ENCODE assay signal across 1 cellular context in genomic region chr14:20332946-20333782, GRCh38.
A peak's percentile ranks its signal among the peaks of the same experiment; 100 is the strongest.
TF ChIP-seq lines count a peak whose summit lies in the region.

A gene with protein sequence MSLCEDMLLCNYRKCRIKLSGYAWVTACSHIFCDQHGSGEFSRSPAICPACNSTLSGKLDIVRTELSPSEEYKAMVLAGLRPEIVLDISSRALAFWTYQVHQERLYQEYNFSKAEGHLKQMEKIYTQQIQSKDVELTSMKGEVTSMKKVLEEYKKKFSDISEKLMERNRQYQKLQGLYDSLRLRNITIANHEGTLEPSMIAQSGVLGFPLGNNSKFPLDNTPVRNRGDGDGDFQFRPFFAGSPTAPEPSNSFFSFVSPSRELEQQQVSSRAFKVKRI (minus strand): TSS chr14:20333279. CDS start chr14:20316523, 16,756 bp downstream.

TF ChIP-seq in HepG2, 621 proteins besides CTCF, POLR2A, EP300 and RAD21 (continued from another document and continues in another):
- TF ChIP-seq BCLAF1 (IDR thresholded peaks at IDR 0.05) (no peak), PITX1 (CRISPR knock-in tag; IDR thresholded peaks at IDR 0.05) (peak; percentile 76; the same call in 1 of the 2 replicates), ZSCAN12 (CRISPR knock-in tag; IDR thresholded peaks at IDR 0.05) (0 out of 2 replicates have a peak, but pooled peaks have one; percentile 48), GLI4 (CRISPR knock-in tag; IDR thresholded peaks at IDR 0.05; ENCODE audit: borderline replicate concordance) (peak; percentile 50; the same call in 1 of the 2 replicates), ZSCAN30 (CRISPR knock-in tag; IDR thresholded peaks at IDR 0.05) (no peak), RCOR2 (CRISPR knock-in tag; IDR thresholded peaks at IDR 0.05) (peak; percentile 37; the same call in 1 of the 2 replicates), HDAC1 (CRISPR knock-in tag; IDR thresholded peaks at IDR 0.05) (peak; percentile 68), ZNF296 (CRISPR knock-in tag; conservative IDR thresholded peaks at IDR 0.05) (no peak), ZNF83 (CRISPR knock-in tag; IDR thresholded peaks at IDR 0.05; ENCODE audit: borderline replicate concordance) (0 out of 2 replicates have a peak, but pooled peaks have one; percentile 46), SMARCC2 (IDR thresholded peaks at IDR 0.05) (no peak), ZNF431 (CRISPR knock-in tag; IDR thresholded peaks at IDR 0.05; ENCODE audit: borderline replicate concordance, low read depth) (no peak), ZMYM2 (CRISPR knock-in tag; IDR thresholded peaks at IDR 0.05) (no peak), ZNF816 (CRISPR knock-in tag; IDR thresholded peaks at IDR 0.05; ENCODE audit: borderline replicate concordance) (no peak), ARID3A (IDR thresholded peaks at IDR 0.05; ENCODE audit: low read depth, low read length) (no peak), ONECUT2 (CRISPR knock-in tag; IDR thresholded peaks at IDR 0.05) (peak; percentile 87), MLLT10 (CRISPR knock-in tag; IDR thresholded peaks at IDR 0.05) (no peak), ZNF496 (CRISPR knock-in tag; IDR thresholded peaks at IDR 0.05; ENCODE audit: insufficient replicate concordance) (no peak), CREM (IDR thresholded peaks at IDR 0.05) (peak; percentile 84), CREM (CRISPR knock-in tag; IDR thresholded peaks at IDR 0.05) (no peak), SNAI1 (CRISPR knock-in tag; IDR thresholded peaks at IDR 0.05; ENCODE audit: borderline replicate concordance) (0 out of 2 replicates have a peak, but pooled peaks have one; percentile 49), CCAR2 (optimal IDR thresholded peaks at IDR 0.05; ENCODE audit: low read depth, low read length) (no peak), ZMAT3 (CRISPR knock-in tag; conservative IDR thresholded peaks at IDR 0.05) (no peak), PCBP1 (IDR thresholded peaks at IDR 0.05; ENCODE audit: borderline replicate concordance, low read depth, low read length) (no peak), ZNF382 (CRISPR knock-in tag; IDR thresholded peaks at IDR 0.05; ENCODE audit: borderline replicate concordance) (no peak), ZNF570 (CRISPR knock-in tag; IDR thresholded peaks at IDR 0.05; ENCODE audit: borderline replicate concordance) (no peak), JDP2 (CRISPR knock-in tag; IDR thresholded peaks at IDR 0.05; ENCODE audit: borderline replicate concordance) (no peak), HES4 (CRISPR knock-in tag; IDR thresholded peaks at IDR 0.05; ENCODE audit: borderline replicate concordance) (no peak; the same call in 1 of the 2 replicates), CBFB (CRISPR knock-in tag; IDR thresholded peaks at IDR 0.05) (no peak), CBX2 (IDR thresholded peaks at IDR 0.05; ENCODE audit: low read depth, low read length) (no peak), CBX2 (CRISPR knock-in tag; IDR thresholded peaks at IDR 0.05; ENCODE audit: low read depth) (no peak), SOX13 (IDR thresholded peaks at IDR 0.05) (no peak; the same call in 1 of the 2 replicates), SOX13 (CRISPR knock-in tag; conservative IDR thresholded peaks at IDR 0.05 in 1 of 2, IDR thresholded peaks at IDR 0.05 in 1 of 2) (0 out of 4 replicates have a peak, but pooled peaks of 1 of the 2 experiments have one; percentile 12), SAP130 (CRISPR knock-in tag; IDR thresholded peaks at IDR 0.05; ENCODE audit: low read depth) (peak; percentile 96), SAFB2 (CRISPR knock-in tag; IDR thresholded peaks at IDR 0.05; ENCODE audit: borderline replicate concordance, low read depth) (no peak; the same call in 1 of the 2 replicates), ZFY (CRISPR knock-in tag; IDR thresholded peaks at IDR 0.05) (peak; percentile 80; the same call in 1 of the 2 replicates), PLRG1 (conservative IDR thresholded peaks at IDR 0.05) (no peak), HDAC2 (CRISPR knock-in tag; IDR thresholded peaks at IDR 0.05) (no peak), HOMEZ (CRISPR knock-in tag; IDR thresholded peaks at IDR 0.05; ENCODE audit: low read depth) (peak; percentile 60; the same call in 1 of the 2 replicates), ZNF44 (CRISPR knock-in tag; IDR thresholded peaks at IDR 0.05) (no peak), MEIS2 (CRISPR knock-in tag; IDR thresholded peaks at IDR 0.05) (no peak)
- TF ChIP-seq, protein P1, sequence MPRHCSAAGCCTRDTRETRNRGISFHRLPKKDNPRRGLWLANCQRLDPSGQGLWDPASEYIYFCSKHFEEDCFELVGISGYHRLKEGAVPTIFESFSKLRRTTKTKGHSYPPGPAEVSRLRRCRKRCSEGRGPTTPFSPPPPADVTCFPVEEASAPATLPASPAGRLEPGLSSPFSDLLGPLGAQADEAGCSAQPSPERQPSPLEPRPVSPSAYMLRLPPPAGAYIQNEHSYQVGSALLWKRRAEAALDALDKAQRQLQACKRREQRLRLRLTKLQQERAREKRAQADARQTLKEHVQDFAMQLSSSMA (CRISPR knock-in tag; IDR thresholded peaks at IDR 0.05), result 0 out of 2 replicates have a peak, but pooled peaks have one; percentile 42
- TF ChIP-seq, protein P2, sequence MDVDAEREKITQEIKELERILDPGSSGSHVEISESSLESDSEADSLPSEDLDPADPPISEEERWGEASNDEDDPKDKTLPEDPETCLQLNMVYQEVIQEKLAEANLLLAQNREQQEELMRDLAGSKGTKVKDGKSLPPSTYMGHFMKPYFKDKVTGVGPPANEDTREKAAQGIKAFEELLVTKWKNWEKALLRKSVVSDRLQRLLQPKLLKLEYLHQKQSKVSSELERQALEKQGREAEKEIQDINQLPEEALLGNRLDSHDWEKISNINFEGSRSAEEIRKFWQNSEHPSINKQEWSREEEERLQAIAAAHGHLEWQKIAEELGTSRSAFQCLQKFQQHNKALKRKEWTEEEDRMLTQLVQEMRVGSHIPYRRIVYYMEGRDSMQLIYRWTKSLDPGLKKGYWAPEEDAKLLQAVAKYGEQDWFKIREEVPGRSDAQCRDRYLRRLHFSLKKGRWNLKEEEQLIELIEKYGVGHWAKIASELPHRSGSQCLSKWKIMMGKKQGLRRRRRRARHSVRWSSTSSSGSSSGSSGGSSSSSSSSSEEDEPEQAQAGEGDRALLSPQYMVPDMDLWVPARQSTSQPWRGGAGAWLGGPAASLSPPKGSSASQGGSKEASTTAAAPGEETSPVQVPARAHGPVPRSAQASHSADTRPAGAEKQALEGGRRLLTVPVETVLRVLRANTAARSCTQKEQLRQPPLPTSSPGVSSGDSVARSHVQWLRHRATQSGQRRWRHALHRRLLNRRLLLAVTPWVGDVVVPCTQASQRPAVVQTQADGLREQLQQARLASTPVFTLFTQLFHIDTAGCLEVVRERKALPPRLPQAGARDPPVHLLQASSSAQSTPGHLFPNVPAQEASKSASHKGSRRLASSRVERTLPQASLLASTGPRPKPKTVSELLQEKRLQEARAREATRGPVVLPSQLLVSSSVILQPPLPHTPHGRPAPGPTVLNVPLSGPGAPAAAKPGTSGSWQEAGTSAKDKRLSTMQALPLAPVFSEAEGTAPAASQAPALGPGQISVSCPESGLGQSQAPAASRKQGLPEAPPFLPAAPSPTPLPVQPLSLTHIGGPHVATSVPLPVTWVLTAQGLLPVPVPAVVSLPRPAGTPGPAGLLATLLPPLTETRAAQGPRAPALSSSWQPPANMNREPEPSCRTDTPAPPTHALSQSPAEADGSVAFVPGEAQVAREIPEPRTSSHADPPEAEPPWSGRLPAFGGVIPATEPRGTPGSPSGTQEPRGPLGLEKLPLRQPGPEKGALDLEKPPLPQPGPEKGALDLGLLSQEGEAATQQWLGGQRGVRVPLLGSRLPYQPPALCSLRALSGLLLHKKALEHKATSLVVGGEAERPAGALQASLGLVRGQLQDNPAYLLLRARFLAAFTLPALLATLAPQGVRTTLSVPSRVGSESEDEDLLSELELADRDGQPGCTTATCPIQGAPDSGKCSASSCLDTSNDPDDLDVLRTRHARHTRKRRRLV (CRISPR knock-in tag; IDR thresholded peaks at IDR 0.05), result 0 out of 2 replicates have a peak, but pooled peaks have one; percentile 33
- TF ChIP-seq, protein P3, sequence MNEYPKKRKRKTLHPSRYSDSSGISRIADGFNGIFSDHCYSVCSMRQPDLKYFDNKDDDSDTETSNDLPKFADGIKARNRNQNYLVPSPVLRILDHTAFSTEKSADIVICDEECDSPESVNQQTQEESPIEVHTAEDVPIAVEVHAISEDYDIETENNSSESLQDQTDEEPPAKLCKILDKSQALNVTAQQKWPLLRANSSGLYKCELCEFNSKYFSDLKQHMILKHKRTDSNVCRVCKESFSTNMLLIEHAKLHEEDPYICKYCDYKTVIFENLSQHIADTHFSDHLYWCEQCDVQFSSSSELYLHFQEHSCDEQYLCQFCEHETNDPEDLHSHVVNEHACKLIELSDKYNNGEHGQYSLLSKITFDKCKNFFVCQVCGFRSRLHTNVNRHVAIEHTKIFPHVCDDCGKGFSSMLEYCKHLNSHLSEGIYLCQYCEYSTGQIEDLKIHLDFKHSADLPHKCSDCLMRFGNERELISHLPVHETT (CRISPR knock-in tag; conservative IDR thresholded peaks at IDR 0.05), result no peak
- TF ChIP-seq, protein P4, sequence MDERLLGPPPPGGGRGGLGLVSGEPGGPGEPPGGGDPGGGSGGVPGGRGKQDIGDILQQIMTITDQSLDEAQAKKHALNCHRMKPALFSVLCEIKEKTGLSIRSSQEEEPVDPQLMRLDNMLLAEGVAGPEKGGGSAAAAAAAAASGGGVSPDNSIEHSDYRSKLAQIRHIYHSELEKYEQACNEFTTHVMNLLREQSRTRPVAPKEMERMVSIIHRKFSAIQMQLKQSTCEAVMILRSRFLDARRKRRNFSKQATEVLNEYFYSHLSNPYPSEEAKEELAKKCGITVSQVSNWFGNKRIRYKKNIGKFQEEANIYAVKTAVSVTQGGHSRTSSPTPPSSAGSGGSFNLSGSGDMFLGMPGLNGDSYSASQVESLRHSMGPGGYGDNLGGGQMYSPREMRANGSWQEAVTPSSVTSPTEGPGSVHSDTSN (CRISPR knock-in tag; IDR thresholded peaks at IDR 0.05), result no peak
- TF ChIP-seq, protein P5, sequence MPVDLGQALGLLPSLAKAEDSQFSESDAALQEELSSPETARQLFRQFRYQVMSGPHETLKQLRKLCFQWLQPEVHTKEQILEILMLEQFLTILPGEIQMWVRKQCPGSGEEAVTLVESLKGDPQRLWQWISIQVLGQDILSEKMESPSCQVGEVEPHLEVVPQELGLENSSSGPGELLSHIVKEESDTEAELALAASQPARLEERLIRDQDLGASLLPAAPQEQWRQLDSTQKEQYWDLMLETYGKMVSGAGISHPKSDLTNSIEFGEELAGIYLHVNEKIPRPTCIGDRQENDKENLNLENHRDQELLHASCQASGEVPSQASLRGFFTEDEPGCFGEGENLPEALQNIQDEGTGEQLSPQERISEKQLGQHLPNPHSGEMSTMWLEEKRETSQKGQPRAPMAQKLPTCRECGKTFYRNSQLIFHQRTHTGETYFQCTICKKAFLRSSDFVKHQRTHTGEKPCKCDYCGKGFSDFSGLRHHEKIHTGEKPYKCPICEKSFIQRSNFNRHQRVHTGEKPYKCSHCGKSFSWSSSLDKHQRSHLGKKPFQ (CRISPR knock-in tag; IDR thresholded peaks at IDR 0.05; ENCODE audit: insufficient replicate concordance), result no peak
- TF ChIP-seq, protein P6, sequence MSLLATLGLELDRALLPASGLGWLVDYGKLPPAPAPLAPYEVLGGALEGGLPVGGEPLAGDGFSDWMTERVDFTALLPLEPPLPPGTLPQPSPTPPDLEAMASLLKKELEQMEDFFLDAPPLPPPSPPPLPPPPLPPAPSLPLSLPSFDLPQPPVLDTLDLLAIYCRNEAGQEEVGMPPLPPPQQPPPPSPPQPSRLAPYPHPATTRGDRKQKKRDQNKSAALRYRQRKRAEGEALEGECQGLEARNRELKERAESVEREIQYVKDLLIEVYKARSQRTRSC (CRISPR knock-in tag; IDR thresholded peaks at IDR 0.05; ENCODE audit: low read depth), result no peak
